In genomic region chr6:153129873-153130514, GRCh38 we compare ENCODE assay signal across 8 cellular contexts. TPM values are rescaled to one million over a fixed set of nuclear protein-coding genes. Genes with fewer than 3 reads are reported as not detected.
DNase-seq lines count a peak whose midpoint lies in the region; ATAC-seq and TF ChIP-seq lines count a peak whose summit lies in the region.

No MANE protein-coding gene starts in this region.

- H3K36me3 Mint-ChIP-seq in T-helper 2 cell treated with Interferon-gamma antibody and Interleukin-4, amounts not matched to agents 5 μg/mL and 100 μg/mL, for 36 hours (ENCODE audit: low read depth), result no peaks in the 10 kb centered on the region
- H3K36me3 Mint-ChIP-seq in neural crest cell (ENCODE audit: low read depth), result peaks cover 5% of the 10 kb centered on the region

- H3K4me3 ChIP-seq in SK-N-MC (peak overlapping the region; percentile 97), esophagus squamous epithelium (peak overlapping the region; percentile 50 to 74 (median 56))

- H3K9ac ChIP-seq in SK-N-MC (ENCODE audit: insufficient read length), result peak overlapping the region; percentile 37

- peaks cover 13 to 30% (median 15%) of the 10 kb centered on the region in 3 donors for H3K4me1 ChIP-seq in esophagus squamous epithelium

- intact Hi-C loops in esophagus squamous epithelium (cut with DNase I), result no loop called here

- no peak for TF ChIP-seq CTCF in esophagus squamous epithelium (IDR thresholded peaks at IDR 0.05)
- TF ChIP-seq CTCF in neural crest cell (conservative IDR thresholded peaks at IDR 0.05), result no peak

- 0% methylated on average over 7 of the region's 53 CpGs for WGBS in esophagus squamous epithelium, 2 donors

- H3K9me3 ChIP-seq in SK-N-MC (ENCODE audit: low read depth, low read length) (no peaks in the 10 kb centered on the region; the same call in 1 of the 2 replicates), esophagus squamous epithelium (no peaks in the 10 kb centered on the region)

- TF ChIP-seq POLR2A in esophagus squamous epithelium (IDR thresholded peaks at IDR 0.05), result no peak

- H3K27ac Mint-ChIP-seq in T-helper 2 cell treated with Interferon-gamma antibody and Interleukin-4, amounts not matched to agents 5 μg/mL and 100 μg/mL, for 36 hours, result no peak overlapping the region
- no peak overlapping the region for H3K27ac Mint-ChIP-seq in neural crest cell (ENCODE audit: unreplicated experiment)

- peak overlapping the region; percentile 73 for H3K4me3 Mint-ChIP-seq in T-helper 2 cell treated with Interferon-gamma antibody and Interleukin-4, amounts not matched to agents 5 μg/mL and 100 μg/mL, for 36 hours
- H3K4me3 Mint-ChIP-seq in neural crest cell, result peak overlapping the region; percentile 92

- H3K27me3 ChIP-seq in esophagus squamous epithelium, result peaks cover 0 to 55% (median 3%) of the 10 kb centered on the region in 4 donors

- H3K27ac ChIP-seq in SK-N-MC (no peak overlapping the region), esophagus squamous epithelium (no peak overlapping the region)

- H3K36me3 ChIP-seq in SK-N-MC (ENCODE audit: insufficient read depth, low read length) (no peaks in the 10 kb centered on the region), esophagus squamous epithelium (no peaks in the 10 kb centered on the region)

- peaks cover 5% of the 10 kb centered on the region for H3K4me1 Mint-ChIP-seq in T-helper 2 cell treated with Interferon-gamma antibody and Interleukin-4, amounts not matched to agents 5 μg/mL and 100 μg/mL, for 36 hours (ENCODE audit: low read depth)
- peaks cover 26% of the 10 kb centered on the region for H3K4me1 Mint-ChIP-seq in neural crest cell

- no peak for DNase-seq in T-helper 2 cell treated with Interferon-gamma antibody and Interleukin-4, amounts not matched to agents 5 μg/mL and 100 μg/mL, for 36 hours (ENCODE audit: low spot score)
- DNase-seq in T-helper 2 cell (no peak), SK-N-MC (ENCODE audit: low read depth, low spot score) (no peak), esophagus squamous epithelium (lab: John Stamatoyannopoulos, UW) (no peak), neural crest cell (ENCODE audit: low read depth, low spot score) (peak; percentile 23), OCI-M1 (lab: John Stamatoyannopoulos, UW) (no peak), NCI-H1048 (lab: John Stamatoyannopoulos, UW) (no peak)

- no peaks in the 10 kb centered on the region for H3K9me3 Mint-ChIP-seq in T-helper 2 cell treated with Interferon-gamma antibody and Interleukin-4, amounts not matched to agents 5 μg/mL and 100 μg/mL, for 36 hours
- H3K9me3 Mint-ChIP-seq in neural crest cell, result peaks cover 10% of the 10 kb centered on the region

- peaks cover 47% of the 10 kb centered on the region for H3K27me3 Mint-ChIP-seq in T-helper 2 cell treated with Interferon-gamma antibody and Interleukin-4, amounts not matched to agents 5 μg/mL and 100 μg/mL, for 36 hours (ENCODE audit: low read depth)
- H3K27me3 Mint-ChIP-seq in neural crest cell (ENCODE audit: low read depth), result peaks cover 25% of the 10 kb centered on the region

- ATAC-seq in HG02840 (IDR thresholded peaks at IDR 0.05; ENCODE audit: low FRiP score, unreplicated experiment), result no peak

RNA-seq across cellular contexts. Expression of gene RGS17, which starts 1.1 kb away (rescaled TPM):
- total RNA-seq in esophagus squamous epithelium (1 to 10 TPM in 1 of 4 donors, under 1 TPM in 3; 0.19 to 1.8 (median 0.48) TPM), neural crest cell (3.5 and 4.7 TPM in 2 replicates)
